ENCODE assay signal across 10 cellular contexts in the genomic region with DNA sequence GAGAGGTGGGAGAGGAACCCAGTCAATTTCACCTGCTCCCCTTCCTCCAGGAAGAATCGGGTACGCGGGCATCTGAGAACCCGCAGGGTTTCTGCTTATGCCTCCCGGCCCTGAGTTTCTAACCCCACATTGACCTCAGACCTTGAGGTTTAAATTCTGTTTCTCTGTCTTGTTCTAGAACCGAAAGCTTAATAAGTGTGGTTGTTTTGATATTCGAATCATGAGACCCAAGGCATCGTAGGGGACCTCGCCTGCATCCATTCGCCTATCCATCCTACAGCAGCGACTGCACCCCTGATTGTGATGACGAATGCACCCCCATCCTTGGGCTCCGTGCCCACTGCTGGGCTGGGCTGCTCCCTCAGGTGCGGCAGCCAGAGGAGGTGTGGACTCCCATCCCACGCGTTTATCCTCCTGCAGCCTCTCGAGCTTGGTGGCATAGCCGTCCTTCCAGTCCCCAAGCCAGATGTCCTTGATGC.
A peak's percentile ranks its signal among the peaks of the same experiment; 100 is the strongest.
DNase-seq lines count a peak whose midpoint lies in the region; TF ChIP-seq lines count a peak whose summit lies in the region.
"Had no signal": no experiment of that assay in that cellular context is flagged by ENCODE, and none has a peak within 500 bp of the region (broad histone marks: within the 10 kb centered on the region; RNA-seq: fewer than 3 reads in every experiment).

No MANE protein-coding gene starts in this region.

- peaks cover 38% of the 10 kb centered on the region for H3K4me1 Mint-ChIP-seq in activated CD4-positive, alpha-beta T cell treated with anti-CD3 and anti-CD28 coated beads, Interleukin-2, amount 10 ng/mL, durations not matched to agents 7 days and 5 days

- peak overlapping the region; percentile 15 for H3K4me3 Mint-ChIP-seq in activated CD4-positive, alpha-beta T cell treated with anti-CD3 and anti-CD28 coated beads, Interleukin-2, amount 10 ng/mL, durations not matched to agents 7 days and 5 days

- peaks cover 53% of the 10 kb centered on the region for H3K27me3 Mint-ChIP-seq in activated CD4-positive, alpha-beta T cell treated with anti-CD3 and anti-CD28 coated beads, Interleukin-2, amount 10 ng/mL, durations not matched to agents 7 days and 5 days

- POLR2A ChIA-PET in activated CD4-positive, alpha-beta T cell treated with anti-CD3 and anti-CD28 coated beads, Interleukin-2, amount 10 ng/mL, durations not matched to agents 7 days and 5 days (lab: Charles Lee) = no interaction called here
- POLR2A ChIA-PET in HEK293T (lab: Yijun Ruan, JAX) = interaction anchor here (1.0 kb wide), 1 partner anchor 81 kb away, joined by 3 read pairs; a partner anchor contains a TSS

- no peaks in the 10 kb centered on the region for H3K9me3 ChIP-seq in thymus (ENCODE audit: control insufficient read depth)
- H3K9me3 ChIP-seq: body of pancreas had no signal

- H3K27me3 ChIP-seq in kidney epithelial cell (ENCODE audit: control insufficient read depth, insufficient read depth, low read length) (peaks cover 9% of the 10 kb centered on the region), thymus (ENCODE audit: control insufficient read depth, insufficient read depth) (peaks cover 2% of the 10 kb centered on the region)

- no peaks in the 10 kb centered on the region for H3K9me3 Mint-ChIP-seq in activated CD4-positive, alpha-beta T cell treated with anti-CD3 and anti-CD28 coated beads, Interleukin-2, amount 10 ng/mL, durations not matched to agents 7 days and 5 days

- in situ Hi-C loops in astrocyte of the spinal cord (cut with HindIII; ENCODE audit: low sequenced_read_pairs) = no loop called here

- CTCF ChIA-PET in activated CD4-positive, alpha-beta T cell treated with anti-CD3 and anti-CD28 coated beads, Interleukin-2, amount 10 ng/mL, durations not matched to agents 7 days and 5 days (lab: Charles Lee) = interaction anchor here (0.7 to 1.0 kb wide), 2 partner anchors 9 to 31 kb away, joined by 3 to 4 read pairs; no protein-coding TSS in a partner anchor
- CTCF ChIA-PET in HEK293T (lab: Yijun Ruan, JAX) = interaction anchor here (0.6 to 0.9 kb wide), 2 partner anchors 9 to 60 kb away, joined by 3 to 4 read pairs; no protein-coding TSS in a partner anchor

- 21% methylated on average over 18 of the region's 18 CpGs for WGBS in thymus

- TF ChIP-seq CTCF in astrocyte of the spinal cord (IDR thresholded peaks at IDR 0.05; ENCODE audit: low read depth, low read length) (no peak), kidney epithelial cell (IDR thresholded peaks at IDR 0.05; ENCODE audit: insufficient read depth, low read length, poor library complexity, severe bottlenecking) (no peak), GM20000 (IDR thresholded peaks at IDR 0.05; ENCODE audit: extremely low read depth, missing control alignments) (no peak)

- H3K4me3 ChIP-seq in astrocyte of the spinal cord (ENCODE audit: low read depth, low read length) (peak overlapping the region; percentile 34), kidney epithelial cell (ENCODE audit: low read depth, low read length) (peak overlapping the region; percentile 15), thymus (ENCODE audit: low read length) (peak overlapping the region; percentile 14)
- H3K4me3 ChIP-seq: body of pancreas had no signal

- H3K4me1 ChIP-seq in thymus (ENCODE audit: control insufficient read depth, insufficient read depth, low read length) = peaks cover 11% of the 10 kb centered on the region

- H3K27ac ChIP-seq in thymus (ENCODE audit: low read depth) = no peak overlapping the region
- H3K27ac ChIP-seq: body of pancreas had no signal

- H3K36me3 ChIP-seq in kidney epithelial cell (ENCODE audit: control insufficient read depth, insufficient read depth, low read length) = no peaks in the 10 kb centered on the region
- no peaks in the 10 kb centered on the region for H3K36me3 ChIP-seq in thymus (ENCODE audit: control insufficient read depth, insufficient read depth)

- DNase-seq in activated CD4-positive, alpha-beta T cell treated with anti-CD3 and anti-CD28 coated beads, Interleukin-2, amount 10 ng/mL, durations not matched to agents 7 days and 5 days = peak; percentile 29
- DNase-seq in activated CD4-positive, alpha-beta T cell treated with anti-CD3 and anti-CD28 coated beads for 48 hours = no peak
- no peak for DNase-seq in astrocyte of the spinal cord (ENCODE audit: low read depth, low spot score)
- no peak for DNase-seq in kidney epithelial cell (ENCODE audit: low read depth)
- no peak for DNase-seq in HEK293T (ENCODE audit: extremely low spot score)
- DNase-seq in epidermal melanocyte (ENCODE audit: insufficient read length, low spot score) = no peak
- no peak for DNase-seq in GM20000 (ENCODE audit: low spot score)
- DNase-seq: COR-L47 had no signal

- H3K36me3 Mint-ChIP-seq in activated CD4-positive, alpha-beta T cell treated with anti-CD3 and anti-CD28 coated beads, Interleukin-2, amount 10 ng/mL, durations not matched to agents 7 days and 5 days (ENCODE audit: low read depth) = peaks cover 2% of the 10 kb centered on the region

- no peak overlapping the region for H3K27ac Mint-ChIP-seq in activated CD4-positive, alpha-beta T cell treated with anti-CD3 and anti-CD28 coated beads, Interleukin-2, amount 10 ng/mL, durations not matched to agents 7 days and 5 days

TF ChIP-seq in HEK293T, 16 proteins besides CTCF, POLR2A, EP300 and RAD21:
- no peak for TF ChIP-seq SUZ12 (IDR thresholded peaks at IDR 0.05)
- no peak for TF ChIP-seq TARDBP (IDR thresholded peaks at IDR 0.05)
- TF ChIP-seq LEF1 (IDR thresholded peaks at IDR 0.05; ENCODE audit: borderline replicate concordance) = no peak
- no peak for TF ChIP-seq HDGF (IDR thresholded peaks at IDR 0.05; ENCODE audit: borderline replicate concordance)
- TF ChIP-seq ZNF384 (IDR thresholded peaks at IDR 0.05) = no peak
- TF ChIP-seq ELF4 (IDR thresholded peaks at IDR 0.05) = no peak
